ENCODE assay signal across 1 cellular context in the genomic region with DNA sequence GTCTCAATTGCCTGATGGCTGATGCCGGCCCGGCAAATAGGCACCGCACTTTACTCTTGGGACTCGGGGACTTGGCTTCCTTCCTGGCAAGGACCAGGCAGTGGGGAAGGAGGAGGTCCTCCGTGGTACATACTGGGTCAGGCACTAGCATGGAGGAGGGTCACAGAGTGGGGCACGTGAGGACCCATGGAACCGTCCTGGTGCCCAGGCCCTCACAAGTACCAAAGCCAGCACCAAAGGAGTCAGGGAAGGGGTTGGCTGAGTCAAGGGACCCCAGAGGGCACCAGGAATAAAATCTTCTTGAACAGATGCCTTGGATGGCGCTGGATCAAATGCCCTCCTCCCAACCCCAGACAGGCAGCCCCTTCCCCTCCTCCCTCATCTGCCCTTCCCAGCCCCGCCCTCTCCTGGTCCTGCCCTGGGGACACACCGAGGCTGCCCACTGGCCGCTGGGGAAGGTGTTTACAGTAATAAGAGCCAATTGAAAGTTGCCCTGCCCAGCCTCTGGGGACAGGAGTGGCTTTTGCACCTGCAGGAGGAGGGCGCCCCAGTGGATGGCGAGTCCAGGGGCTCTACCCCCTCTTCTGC.
TF ChIP-seq lines count a peak whose summit lies in the region.

No MANE protein-coding gene starts in this region.

TF ChIP-seq in IMR-90, 13 proteins besides CTCF, POLR2A, EP300 and RAD21:
- TF ChIP-seq MXI1 (IDR thresholded peaks at IDR 0.05; ENCODE audit: borderline replicate concordance, low read depth, low read length), result no peak
- TF ChIP-seq CEBPB (IDR thresholded peaks at IDR 0.05; ENCODE audit: low read depth, low read length), result no peak
- no peak for TF ChIP-seq RCOR1 (IDR thresholded peaks at IDR 0.05; ENCODE audit: insufficient replicate concordance, low read length)
- TF ChIP-seq MAZ (IDR thresholded peaks at IDR 0.05; ENCODE audit: borderline replicate concordance, low read depth, low read length), result no peak
- TF ChIP-seq BHLHE40 (IDR thresholded peaks at IDR 0.05; ENCODE audit: low read depth, low read length), result no peak
- TF ChIP-seq MAFK (IDR thresholded peaks at IDR 0.05; ENCODE audit: low read depth, low read length), result no peak
- TF ChIP-seq NFE2L2 (IDR thresholded peaks at IDR 0.05; ENCODE audit: low read depth, low read length), result no peak
- TF ChIP-seq RFX5 (IDR thresholded peaks at IDR 0.05; ENCODE audit: low read depth, low read length), result no peak
- TF ChIP-seq, protein P1, sequence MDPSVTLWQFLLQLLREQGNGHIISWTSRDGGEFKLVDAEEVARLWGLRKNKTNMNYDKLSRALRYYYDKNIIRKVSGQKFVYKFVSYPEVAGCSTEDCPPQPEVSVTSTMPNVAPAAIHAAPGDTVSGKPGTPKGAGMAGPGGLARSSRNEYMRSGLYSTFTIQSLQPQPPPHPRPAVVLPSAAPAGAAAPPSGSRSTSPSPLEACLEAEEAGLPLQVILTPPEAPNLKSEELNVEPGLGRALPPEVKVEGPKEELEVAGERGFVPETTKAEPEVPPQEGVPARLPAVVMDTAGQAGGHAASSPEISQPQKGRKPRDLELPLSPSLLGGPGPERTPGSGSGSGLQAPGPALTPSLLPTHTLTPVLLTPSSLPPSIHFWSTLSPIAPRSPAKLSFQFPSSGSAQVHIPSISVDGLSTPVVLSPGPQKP (IDR thresholded peaks at IDR 0.05; ENCODE audit: borderline replicate concordance, low read depth, low read length), result no peak
- TF ChIP-seq, protein P2, sequence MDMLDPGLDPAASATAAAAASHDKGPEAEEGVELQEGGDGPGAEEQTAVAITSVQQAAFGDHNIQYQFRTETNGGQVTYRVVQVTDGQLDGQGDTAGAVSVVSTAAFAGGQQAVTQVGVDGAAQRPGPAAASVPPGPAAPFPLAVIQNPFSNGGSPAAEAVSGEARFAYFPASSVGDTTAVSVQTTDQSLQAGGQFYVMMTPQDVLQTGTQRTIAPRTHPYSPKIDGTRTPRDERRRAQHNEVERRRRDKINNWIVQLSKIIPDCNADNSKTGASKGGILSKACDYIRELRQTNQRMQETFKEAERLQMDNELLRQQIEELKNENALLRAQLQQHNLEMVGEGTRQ (IDR thresholded peaks at IDR 0.05; ENCODE audit: low read depth, low read length), result no peak
- no peak for TF ChIP-seq FOS (IDR thresholded peaks at IDR 0.05; ENCODE audit: low read depth, low read length)
- TF ChIP-seq CHD1 (IDR thresholded peaks at IDR 0.05; ENCODE audit: low read depth, low read length), result no peak
- TF ChIP-seq SMC3 (IDR thresholded peaks at IDR 0.05; ENCODE audit: low read depth, low read length), result no peak
